Comparison of ENCODE assay signal across 9 cellular contexts in the genomic region with DNA sequence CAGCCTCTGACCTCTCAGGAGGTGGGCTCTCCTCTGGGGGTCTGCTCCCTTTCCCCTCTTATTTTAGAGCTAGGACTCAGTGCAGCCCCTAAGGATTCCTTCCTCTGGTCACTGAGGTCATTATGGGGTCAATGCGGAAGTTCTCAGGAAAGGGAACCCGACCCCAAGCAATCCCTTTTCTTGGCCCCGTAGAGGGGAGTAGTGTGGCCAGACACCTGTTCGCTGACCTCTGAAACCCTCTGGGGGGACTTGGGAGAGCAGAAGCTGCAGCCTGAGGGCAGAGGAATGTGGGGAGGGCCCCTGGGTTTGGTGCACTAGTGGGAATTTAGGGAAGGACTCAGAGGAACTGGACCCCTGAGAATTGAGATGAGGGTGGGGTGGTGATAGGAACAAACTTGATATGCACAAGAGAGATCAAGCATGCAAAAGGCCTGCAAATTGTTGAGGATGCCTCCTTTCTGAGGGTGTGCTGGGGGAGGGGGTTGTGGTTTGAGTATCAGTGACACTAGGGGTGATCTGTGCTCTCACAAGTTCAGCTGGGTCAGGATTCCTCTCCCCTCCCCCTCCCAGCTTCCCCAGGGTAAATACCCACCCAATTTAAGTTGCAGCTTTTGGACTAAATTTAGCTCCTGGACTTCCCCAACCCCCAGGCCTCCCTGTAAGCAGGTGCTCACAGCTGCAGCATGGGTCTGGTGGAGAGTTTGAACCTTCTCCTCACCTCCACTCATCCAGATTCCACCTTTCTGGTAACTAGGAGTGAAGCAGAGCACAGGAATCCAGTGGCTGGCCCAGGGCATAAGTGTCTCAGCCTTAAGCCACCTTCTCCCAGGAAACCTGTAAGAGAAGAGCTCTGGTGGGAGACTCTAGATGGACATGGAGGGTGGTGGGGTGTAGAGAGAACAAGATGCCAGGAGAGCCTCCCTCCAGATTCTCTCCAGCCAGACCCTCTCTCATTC. TPM values are rescaled to one million over a fixed set of nuclear protein-coding genes. Genes with fewer than 3 reads are reported as not detected.
DNase-seq lines count a peak whose midpoint lies in the region; ATAC-seq and TF ChIP-seq lines count a peak whose summit lies in the region.
"Had no signal": no experiment of that assay in that cellular context is flagged by ENCODE, and none has a peak within 500 bp of the region (broad histone marks: within the 10 kb centered on the region; RNA-seq: fewer than 3 reads in every experiment).

No MANE protein-coding gene starts in this region.

- POLR2A ChIA-PET in T-cell (lab: Charles Lee) = interaction anchor here (0.6 to 7.2 kb wide), 12 partner anchors 9 to 498 kb away, joined by 3 to 255 read pairs (median 4); a partner anchor contains a TSS

- H3K4me1 ChIP-seq in mononuclear cell (ENCODE audit: insufficient read depth, low read length) = peaks cover 84% of the 10 kb centered on the region

- no peaks in the 10 kb centered on the region for H3K27me3 Mint-ChIP-seq in T-cell
- no peaks in the 10 kb centered on the region for H3K27me3 Mint-ChIP-seq in brain
- H3K27me3 Mint-ChIP-seq in stimulated activated naive CD8-positive, alpha-beta T cell treated with anti-CD3 and anti-CD28 coated beads, Interleukin-15, amount 100 ng/mL, for 72 hours = no peaks in the 10 kb centered on the region

- H3K4me3 ChIP-seq in mononuclear cell (ENCODE audit: low read length) = peak overlapping the region; percentile 50

- ATAC-seq in GM18873 (IDR thresholded peaks at IDR 0.05; ENCODE audit: low FRiP score, unreplicated experiment) (peak; percentile 37), HG02943 (IDR thresholded peaks at IDR 0.05; ENCODE audit: low read depth, unreplicated experiment) (peak; percentile 32), T-cell (replicated peaks in 1 of 4) (peak; percentile 5 to 25 (median 6))
- peak; percentile 63 for ATAC-seq in stimulated activated naive CD8-positive, alpha-beta T cell treated with anti-CD3 and anti-CD28 coated beads, Interleukin-15, amount 100 ng/mL, for 72 hours

- H3K27ac Mint-ChIP-seq in T-cell (peak overlapping the region; percentile 100), brain (peak overlapping the region; percentile 95 to 100 (median 99))
- H3K27ac Mint-ChIP-seq in stimulated activated naive CD8-positive, alpha-beta T cell treated with anti-CD3 and anti-CD28 coated beads, Interleukin-15, amount 100 ng/mL, for 72 hours = peak overlapping the region; percentile 99 to 100

- H3K9me3 Mint-ChIP-seq in T-cell (no peaks in the 10 kb centered on the region), brain (no peaks in the 10 kb centered on the region)
- no peaks in the 10 kb centered on the region for H3K9me3 Mint-ChIP-seq in stimulated activated naive CD8-positive, alpha-beta T cell treated with anti-CD3 and anti-CD28 coated beads, Interleukin-15, amount 100 ng/mL, for 72 hours

- peaks cover 66 to 78% (median 68%) of the 10 kb centered on the region in 3 donors for H3K4me1 Mint-ChIP-seq in T-cell
- peaks cover 74% of the 10 kb centered on the region for H3K4me1 Mint-ChIP-seq in brain
- H3K4me1 Mint-ChIP-seq in stimulated activated naive CD8-positive, alpha-beta T cell treated with anti-CD3 and anti-CD28 coated beads, Interleukin-15, amount 100 ng/mL, for 72 hours = peaks cover 82% of the 10 kb centered on the region

- H3K9me3 ChIP-seq in mononuclear cell (ENCODE audit: low read depth, low read length) = no peaks in the 10 kb centered on the region

- DNase-seq in T-cell (peak in 32 of 34 experiments; percentile 48 to 83 (median 68)), G401 (ENCODE audit: low spot score) (no peak), mucosa of gallbladder (ENCODE audit: low spot score) (no peak)
- peak; percentile 86 to 93 for DNase-seq in stimulated activated naive CD8-positive, alpha-beta T cell treated with anti-CD3 and anti-CD28 coated beads, Interleukin-15, amount 100 ng/mL, for 72 hours

- H3K27me3 ChIP-seq in mononuclear cell (ENCODE audit: insufficient read depth, low read length) = no peaks in the 10 kb centered on the region

- in situ Hi-C loops in G401 (cut with HindIII; ENCODE audit: low sequenced_read_pairs) = no loop called here

- TF ChIP-seq CTCF in brain (conservative IDR thresholded peaks at IDR 0.05) = no peak

- H3K36me3 Mint-ChIP-seq in T-cell (no peaks in the 10 kb centered on the region), brain (no peaks in the 10 kb centered on the region)

- H3K4me3 Mint-ChIP-seq in T-cell (peak overlapping the region; percentile 91 to 99 (median 95)), brain (peak overlapping the region; percentile 86 to 94 (median 89))
- peak overlapping the region; percentile 95 to 99 for H3K4me3 Mint-ChIP-seq in stimulated activated naive CD8-positive, alpha-beta T cell treated with anti-CD3 and anti-CD28 coated beads, Interleukin-15, amount 100 ng/mL, for 72 hours

- CTCF ChIA-PET in T-cell (lab: Charles Lee) = interaction anchor here (0.5 to 7.3 kb wide), 7 partner anchors 13 to 135 kb away, joined by 4 to 170 read pairs (median 21); a partner anchor contains a TSS

RNA-seq across cellular contexts. Expression of a gene that starts 13.5 kb away (rescaled TPM):
- total RNA-seq in T-cell (under 1 TPM; 0.26 to 0.66 (median 0.49) TPM), mononuclear cell (3.3 TPM), mucosa of gallbladder (17.2 TPM)
- polyA plus RNA-seq in brain (ENCODE audit: insufficient read depth, low read depth, low replicate concordance) = 2.4 TPM
- 20.0 and 22.9 TPM in 2 replicates for total RNA-seq in G401 (2014; rRNA removed; shearing (Covaris generic))

RNA-seq across cellular contexts. Expression of a gene that starts 16.7 kb away (rescaled TPM):
- total RNA-seq in T-cell (100 to 1,000 TPM; 478 to 731 (median 517) TPM), mononuclear cell (1,412 TPM), mucosa of gallbladder (231 TPM)
- 95.9 TPM for polyA plus RNA-seq in brain (ENCODE audit: insufficient read depth, low read depth, low replicate concordance)
- 112 and 129 TPM in 2 replicates for total RNA-seq in G401 (2014; rRNA removed; shearing (Covaris generic))

RNA-seq across cellular contexts. Expression of a gene that starts 47.1 kb away (rescaled TPM):
- total RNA-seq in T-cell = under 1 TPM in 3 of 5 donors, not detected in 2; 0.49 to 0.85 (median 0.73) TPM
- polyA plus RNA-seq in brain (ENCODE audit: insufficient read depth, low read depth, low replicate concordance) = not detected
- total RNA-seq in mononuclear cell = not detected
- total RNA-seq in G401 (2014; rRNA removed; shearing (Covaris generic)) = 2.2 TPM in 1 of 2 replicates, not detected in the other
- total RNA-seq in mucosa of gallbladder = 1.1 TPM
- total RNA-seq: dermis microvascular lymphatic vessel endothelial cell had no signal

RNA-seq across cellular contexts. Expression of a gene that starts 54.8 kb away (rescaled TPM):
- total RNA-seq in T-cell = 1 to 10 TPM in 3 of 5 donors, under 1 TPM in 2; 0.25 to 2.9 (median 1.2) TPM
- polyA plus RNA-seq in brain (ENCODE audit: insufficient read depth, low read depth, low replicate concordance) = 7.3 TPM
- total RNA-seq in mononuclear cell = 0.21 TPM
- 44.5 and 60.0 TPM in 2 replicates for total RNA-seq in G401 (2014; rRNA removed; shearing (Covaris generic))
- 681 TPM for total RNA-seq in mucosa of gallbladder

Comparison
In these comparisons a context has a peak if more than half of its experiments do, and no peak if none do; other contexts are left out.
1. ATAC-seq: peak in every context shown above with its lines; median percentile 63 in stimulated activated naive CD8-positive, alpha-beta T cell treated with anti-CD3 and anti-CD28 coated beads, Interleukin-15, amount 100 ng/mL, for 72 hours; 37 in GM18873; 32 in HG02943; 6 in T-cell.
2. DNase-seq: peak in T-cell (32 of 34) and stimulated activated naive CD8-positive, alpha-beta T cell treated with anti-CD3 and anti-CD28 coated beads, Interleukin-15, amount 100 ng/mL, for 72 hours (2 of 2); none in G401 (single experiment) and mucosa of gallbladder (single experiment).
3. Peak in every context shown above with its lines, with median percentiles within 50 percentile points of each other: H3K27ac Mint-ChIP-seq and H3K4me3 Mint-ChIP-seq.